In genomic region chr20:33724439-33725094, GRCh38 we compare ENCODE assay signal across 1 cellular context.
TF ChIP-seq lines count a peak whose summit lies in the region.

No MANE protein-coding gene starts in this region.

TF ChIP-seq in HepG2, 621 proteins besides CTCF, POLR2A, EP300 and RAD21 (continued from another document and continues in another):
- TF ChIP-seq ZNF614 (CRISPR knock-in tag; IDR thresholded peaks at IDR 0.05; ENCODE audit: borderline replicate concordance) (peak; percentile 85; the same call in 1 of the 2 replicates), ZNF768 (CRISPR knock-in tag; IDR thresholded peaks at IDR 0.05) (no peak; the same call in 1 of the 2 replicates), SIX1 (CRISPR knock-in tag; IDR thresholded peaks at IDR 0.05; ENCODE audit: borderline replicate concordance) (peak; percentile 82), TBX2 (CRISPR knock-in tag; IDR thresholded peaks at IDR 0.05; ENCODE audit: borderline replicate concordance) (peak; percentile 7; the same call in 1 of the 2 replicates), ZNF629 (CRISPR knock-in tag; conservative IDR thresholded peaks at IDR 0.05) (peak; percentile 15), ISL2 (CRISPR knock-in tag; IDR thresholded peaks at IDR 0.05) (peak; percentile 84), PAXIP1 (CRISPR knock-in tag; conservative IDR thresholded peaks at IDR 0.05) (peak; percentile 92), ZNF333 (CRISPR knock-in tag; IDR thresholded peaks at IDR 0.05; ENCODE audit: borderline replicate concordance) (no peak), ZNF251 (CRISPR knock-in tag; IDR thresholded peaks at IDR 0.05) (no peak), ETV5 (CRISPR knock-in tag; IDR thresholded peaks at IDR 0.05; ENCODE audit: borderline replicate concordance) (peak; percentile 56; the same call in 1 of the 2 replicates), FOXP4 (CRISPR knock-in tag; IDR thresholded peaks at IDR 0.05) (peak; percentile 72), ZNF253 (CRISPR knock-in tag; IDR thresholded peaks at IDR 0.05; ENCODE audit: borderline replicate concordance) (no peak), ZNF563 (CRISPR knock-in tag; IDR thresholded peaks at IDR 0.05) (peak; percentile 28; the same call in 1 of the 2 replicates), KLF16 (CRISPR knock-in tag; IDR thresholded peaks at IDR 0.05) (peak in 1 of 2 experiments; percentile 79; a peak in 2 of 4 replicates), ZEB1 (IDR thresholded peaks at IDR 0.05; ENCODE audit: insufficient replicate concordance, low read depth) (no peak), ZNF160 (CRISPR knock-in tag; IDR thresholded peaks at IDR 0.05) (no peak), SMYD3 (CRISPR knock-in tag; IDR thresholded peaks at IDR 0.05) (peak; percentile 36; the same call in 1 of the 2 replicates), ZFY (CRISPR knock-in tag; IDR thresholded peaks at IDR 0.05) (no peak; the same call in 1 of the 2 replicates), ZNF737 (CRISPR knock-in tag; IDR thresholded peaks at IDR 0.05; ENCODE audit: borderline replicate concordance) (no peak), ZNF839 (CRISPR knock-in tag; IDR thresholded peaks at IDR 0.05; ENCODE audit: borderline replicate concordance) (no peak), SNRNP70 (IDR thresholded peaks at IDR 0.05; ENCODE audit: low read depth, low read length) (no peak), ZNF552 (CRISPR knock-in tag; IDR thresholded peaks at IDR 0.05; ENCODE audit: borderline replicate concordance) (no peak), KLF11 (CRISPR knock-in tag; IDR thresholded peaks at IDR 0.05) (no peak; the same call in 1 of the 2 replicates), HNF4G (IDR thresholded peaks at IDR 0.05; ENCODE audit: borderline replicate concordance, low read depth, low read length) (peak; percentile 97), HNF4G (CRISPR knock-in tag; IDR thresholded peaks at IDR 0.05; ENCODE audit: borderline replicate concordance, low read depth) (peak; percentile 62), ZNF205 (CRISPR knock-in tag; IDR thresholded peaks at IDR 0.05) (peak; percentile 66; the same call in 1 of the 2 replicates), FIP1L1 (IDR thresholded peaks at IDR 0.05; ENCODE audit: borderline replicate concordance, insufficient read depth, low read depth, low read length) (no peak), KDM1A (CRISPR knock-in tag; IDR thresholded peaks at IDR 0.05) (peak; percentile 17; the same call in 1 of the 2 replicates), ZNF543 (CRISPR knock-in tag; IDR thresholded peaks at IDR 0.05) (0 out of 2 replicates have a peak, but pooled peaks have one; percentile 43), ZNF574 (CRISPR knock-in tag; IDR thresholded peaks at IDR 0.05) (peak; percentile 48; the same call in 1 of the 2 replicates), CCAR2 (optimal IDR thresholded peaks at IDR 0.05; ENCODE audit: low read depth, low read length) (no peak), ZNF143 (CRISPR knock-in tag; IDR thresholded peaks at IDR 0.05) (no peak), NCOA5 (CRISPR knock-in tag; IDR thresholded peaks at IDR 0.05) (no peak), NCOA1 (CRISPR knock-in tag; IDR thresholded peaks at IDR 0.05) (no peak)
- TF ChIP-seq, protein P1, sequence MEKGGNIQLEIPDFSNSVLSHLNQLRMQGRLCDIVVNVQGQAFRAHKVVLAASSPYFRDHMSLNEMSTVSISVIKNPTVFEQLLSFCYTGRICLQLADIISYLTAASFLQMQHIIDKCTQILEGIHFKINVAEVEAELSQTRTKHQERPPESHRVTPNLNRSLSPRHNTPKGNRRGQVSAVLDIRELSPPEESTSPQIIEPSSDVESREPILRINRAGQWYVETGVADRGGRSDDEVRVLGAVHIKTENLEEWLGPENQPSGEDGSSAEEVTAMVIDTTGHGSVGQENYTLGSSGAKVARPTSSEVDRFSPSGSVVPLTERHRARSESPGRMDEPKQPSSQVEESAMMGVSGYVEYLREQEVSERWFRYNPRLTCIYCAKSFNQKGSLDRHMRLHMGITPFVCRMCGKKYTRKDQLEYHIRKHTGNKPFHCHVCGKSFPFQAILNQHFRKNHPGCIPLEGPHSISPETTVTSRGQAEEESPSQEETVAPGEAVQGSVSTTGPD (CRISPR knock-in tag; IDR thresholded peaks at IDR 0.05) = no peak; the same call in 1 of the 2 replicates
- TF ChIP-seq, protein P2, sequence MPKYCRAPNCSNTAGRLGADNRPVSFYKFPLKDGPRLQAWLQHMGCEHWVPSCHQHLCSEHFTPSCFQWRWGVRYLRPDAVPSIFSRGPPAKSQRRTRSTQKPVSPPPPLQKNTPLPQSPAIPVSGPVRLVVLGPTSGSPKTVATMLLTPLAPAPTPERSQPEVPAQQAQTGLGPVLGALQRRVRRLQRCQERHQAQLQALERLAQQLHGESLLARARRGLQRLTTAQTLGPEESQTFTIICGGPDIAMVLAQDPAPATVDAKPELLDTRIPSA (CRISPR knock-in tag; IDR thresholded peaks at IDR 0.05; ENCODE audit: borderline replicate concordance) = no peak
- TF ChIP-seq, protein P3, sequence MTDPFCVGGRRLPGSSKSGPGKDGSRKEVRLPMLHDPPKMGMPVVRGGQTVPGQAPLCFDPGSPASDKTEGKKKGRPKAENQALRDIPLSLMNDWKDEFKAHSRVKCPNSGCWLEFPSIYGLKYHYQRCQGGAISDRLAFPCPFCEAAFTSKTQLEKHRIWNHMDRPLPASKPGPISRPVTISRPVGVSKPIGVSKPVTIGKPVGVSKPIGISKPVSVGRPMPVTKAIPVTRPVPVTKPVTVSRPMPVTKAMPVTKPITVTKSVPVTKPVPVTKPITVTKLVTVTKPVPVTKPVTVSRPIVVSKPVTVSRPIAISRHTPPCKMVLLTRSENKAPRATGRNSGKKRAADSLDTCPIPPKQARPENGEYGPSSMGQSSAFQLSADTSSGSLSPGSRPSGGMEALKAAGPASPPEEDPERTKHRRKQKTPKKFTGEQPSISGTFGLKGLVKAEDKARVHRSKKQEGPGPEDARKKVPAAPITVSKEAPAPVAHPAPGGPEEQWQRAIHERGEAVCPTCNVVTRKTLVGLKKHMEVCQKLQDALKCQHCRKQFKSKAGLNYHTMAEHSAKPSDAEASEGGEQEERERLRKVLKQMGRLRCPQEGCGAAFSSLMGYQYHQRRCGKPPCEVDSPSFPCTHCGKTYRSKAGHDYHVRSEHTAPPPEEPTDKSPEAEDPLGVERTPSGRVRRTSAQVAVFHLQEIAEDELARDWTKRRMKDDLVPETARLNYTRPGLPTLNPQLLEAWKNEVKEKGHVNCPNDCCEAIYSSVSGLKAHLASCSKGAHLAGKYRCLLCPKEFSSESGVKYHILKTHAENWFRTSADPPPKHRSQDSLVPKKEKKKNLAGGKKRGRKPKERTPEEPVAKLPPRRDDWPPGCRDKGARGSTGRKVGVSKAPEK (CRISPR knock-in tag; IDR thresholded peaks at IDR 0.05; ENCODE audit: borderline replicate concordance) = peak; percentile 58; the same call in 1 of the 2 replicates
- TF ChIP-seq, protein P4, sequence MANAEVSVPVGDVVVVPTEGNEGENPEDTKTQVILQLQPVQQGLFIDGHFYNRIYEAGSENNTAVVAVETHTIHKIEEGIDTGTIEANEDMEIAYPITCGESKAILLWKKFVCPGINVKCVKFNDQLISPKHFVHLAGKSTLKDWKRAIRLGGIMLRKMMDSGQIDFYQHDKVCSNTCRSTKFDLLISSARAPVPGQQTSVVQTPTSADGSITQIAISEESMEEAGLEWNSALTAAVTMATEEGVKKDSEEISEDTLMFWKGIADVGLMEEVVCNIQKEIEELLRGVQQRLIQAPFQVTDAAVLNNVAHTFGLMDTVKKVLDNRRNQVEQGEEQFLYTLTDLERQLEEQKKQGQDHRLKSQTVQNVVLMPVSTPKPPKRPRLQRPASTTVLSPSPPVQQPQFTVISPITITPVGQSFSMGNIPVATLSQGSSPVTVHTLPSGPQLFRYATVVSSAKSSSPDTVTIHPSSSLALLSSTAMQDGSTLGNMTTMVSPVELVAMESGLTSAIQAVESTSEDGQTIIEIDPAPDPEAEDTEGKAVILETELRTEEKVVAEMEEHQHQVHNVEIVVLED (CRISPR knock-in tag; IDR thresholded peaks at IDR 0.05; ENCODE audit: borderline replicate concordance) = no peak; the same call in 1 of the 2 replicates
- TF ChIP-seq, protein P5, sequence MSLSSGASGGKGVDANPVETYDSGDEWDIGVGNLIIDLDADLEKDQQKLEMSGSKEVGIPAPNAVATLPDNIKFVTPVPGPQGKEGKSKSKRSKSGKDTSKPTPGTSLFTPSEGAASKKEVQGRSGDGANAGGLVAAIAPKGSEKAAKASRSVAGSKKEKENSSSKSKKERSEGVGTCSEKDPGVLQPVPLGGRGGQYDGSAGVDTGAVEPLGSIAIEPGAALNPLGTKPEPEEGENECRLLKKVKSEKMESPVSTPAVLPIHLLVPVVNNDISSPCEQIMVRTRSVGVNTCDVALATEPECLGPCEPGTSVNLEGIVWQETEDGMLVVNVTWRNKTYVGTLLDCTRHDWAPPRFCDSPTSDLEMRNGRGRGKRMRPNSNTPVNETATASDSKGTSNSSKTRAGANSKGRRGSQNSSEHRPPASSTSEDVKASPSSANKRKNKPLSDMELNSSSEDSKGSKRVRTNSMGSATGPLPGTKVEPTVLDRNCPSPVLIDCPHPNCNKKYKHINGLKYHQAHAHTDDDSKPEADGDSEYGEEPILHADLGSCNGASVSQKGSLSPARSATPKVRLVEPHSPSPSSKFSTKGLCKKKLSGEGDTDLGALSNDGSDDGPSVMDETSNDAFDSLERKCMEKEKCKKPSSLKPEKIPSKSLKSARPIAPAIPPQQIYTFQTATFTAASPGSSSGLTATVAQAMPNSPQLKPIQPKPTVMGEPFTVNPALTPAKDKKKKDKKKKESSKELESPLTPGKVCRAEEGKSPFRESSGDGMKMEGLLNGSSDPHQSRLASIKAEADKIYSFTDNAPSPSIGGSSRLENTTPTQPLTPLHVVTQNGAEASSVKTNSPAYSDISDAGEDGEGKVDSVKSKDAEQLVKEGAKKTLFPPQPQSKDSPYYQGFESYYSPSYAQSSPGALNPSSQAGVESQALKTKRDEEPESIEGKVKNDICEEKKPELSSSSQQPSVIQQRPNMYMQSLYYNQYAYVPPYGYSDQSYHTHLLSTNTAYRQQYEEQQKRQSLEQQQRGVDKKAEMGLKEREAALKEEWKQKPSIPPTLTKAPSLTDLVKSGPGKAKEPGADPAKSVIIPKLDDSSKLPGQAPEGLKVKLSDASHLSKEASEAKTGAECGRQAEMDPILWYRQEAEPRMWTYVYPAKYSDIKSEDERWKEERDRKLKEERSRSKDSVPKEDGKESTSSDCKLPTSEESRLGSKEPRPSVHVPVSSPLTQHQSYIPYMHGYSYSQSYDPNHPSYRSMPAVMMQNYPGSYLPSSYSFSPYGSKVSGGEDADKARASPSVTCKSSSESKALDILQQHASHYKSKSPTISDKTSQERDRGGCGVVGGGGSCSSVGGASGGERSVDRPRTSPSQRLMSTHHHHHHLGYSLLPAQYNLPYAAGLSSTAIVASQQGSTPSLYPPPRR (CRISPR knock-in tag; IDR thresholded peaks at IDR 0.05; ENCODE audit: borderline replicate concordance) = peak; percentile 51; the same call in 1 of the 2 replicates
